In the genomic region with DNA sequence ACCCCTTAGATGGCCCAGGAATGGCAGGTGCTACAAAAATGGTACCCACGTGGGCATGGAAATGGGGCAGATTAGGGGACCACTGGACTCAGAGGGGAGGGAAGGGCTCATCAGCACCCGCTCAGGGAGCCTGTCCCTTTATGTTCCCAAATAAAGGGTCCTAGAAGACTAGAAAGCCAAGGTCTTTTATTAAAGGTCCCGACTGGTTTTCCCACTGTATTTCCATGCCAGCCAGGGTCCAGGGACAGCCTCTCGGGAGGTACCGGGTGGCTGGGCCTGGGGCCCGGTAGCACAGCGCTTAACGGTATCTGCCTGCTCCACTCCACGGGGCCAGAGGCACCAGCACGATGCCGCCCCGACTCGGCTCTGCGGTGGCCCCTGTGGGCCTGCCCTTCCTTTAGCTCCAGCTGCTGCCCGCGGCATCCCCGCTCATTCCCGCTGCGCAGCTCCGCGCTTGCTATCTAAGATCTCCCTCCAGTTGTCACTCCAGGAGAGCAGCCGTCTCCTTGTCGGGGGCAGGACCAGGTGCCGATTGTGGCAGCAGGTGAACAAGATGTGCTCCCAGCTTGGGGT, we compare ENCODE assay signal across 1 cellular context.
A peak's percentile ranks its signal among the peaks of the same experiment; 100 is the strongest.
TF ChIP-seq lines count a peak whose summit lies in the region.

No MANE protein-coding gene starts in this region.

TF ChIP-seq in HepG2, 621 proteins besides CTCF, POLR2A, EP300 and RAD21:
- TF ChIP-seq TGIF2 (CRISPR knock-in tag; IDR thresholded peaks at IDR 0.05) (0 out of 2 replicates have a peak, but pooled peaks have one; percentile 10), ZC3H13 (CRISPR knock-in tag; IDR thresholded peaks at IDR 0.05) (peak; percentile 48; the same call in 1 of the 2 replicates), RBM22 (optimal IDR thresholded peaks at IDR 0.05; ENCODE audit: low read length) (no peak), ZNF615 (CRISPR knock-in tag; IDR thresholded peaks at IDR 0.05; ENCODE audit: borderline replicate concordance) (0 out of 2 replicates have a peak, but pooled peaks have one; percentile 21), AGO2 (optimal IDR thresholded peaks at IDR 0.05; ENCODE audit: low read depth, low read length) (peak; percentile 89), RBFOX2 (IDR thresholded peaks at IDR 0.05; ENCODE audit: low read depth, low read length) (peak; percentile 75), ZNF572 (CRISPR knock-in tag; IDR thresholded peaks at IDR 0.05) (0 out of 2 replicates have a peak, but pooled peaks have one; percentile 18), SMAD1 (CRISPR knock-in tag; IDR thresholded peaks at IDR 0.05; ENCODE audit: borderline replicate concordance, low read depth) (0 out of 2 replicates have a peak, but pooled peaks have one; percentile 6), ZNF136 (CRISPR knock-in tag; IDR thresholded peaks at IDR 0.05; ENCODE audit: low read depth) (0 out of 2 replicates have a peak, but pooled peaks have one; percentile 17), MTF1 (CRISPR knock-in tag; IDR thresholded peaks at IDR 0.05) (no peak), AKAP8 (CRISPR knock-in tag; IDR thresholded peaks at IDR 0.05) (0 out of 2 replicates have a peak, but pooled peaks have one; percentile 34), HNRNPL (IDR thresholded peaks at IDR 0.05; ENCODE audit: low read depth, low read length) (0 out of 2 replicates have a peak, but pooled peaks have one; percentile 35), SMC3 (IDR thresholded peaks at IDR 0.05; ENCODE audit: low read length) (no peak), NR2F2 (IDR thresholded peaks at IDR 0.05; ENCODE audit: borderline replicate concordance, low read depth) (0 out of 2 replicates have a peak, but pooled peaks have one; percentile 2), SP1 (IDR thresholded peaks at IDR 0.05) (no peak), SP1 (CRISPR knock-in tag; IDR thresholded peaks at IDR 0.05) (no peak), ZMYM2 (CRISPR knock-in tag; IDR thresholded peaks at IDR 0.05) (no peak), RFXAP (CRISPR knock-in tag; IDR thresholded peaks at IDR 0.05; ENCODE audit: borderline replicate concordance) (0 out of 2 replicates have a peak, but pooled peaks have one; percentile 2), TBL1XR1 (IDR thresholded peaks at IDR 0.05; ENCODE audit: borderline replicate concordance, low read length, partially characterized antibody) (no peak), EEA1 (CRISPR knock-in tag; IDR thresholded peaks at IDR 0.05; ENCODE audit: borderline replicate concordance) (0 out of 2 replicates have a peak, but pooled peaks have one; percentile 30), NFKB2 (CRISPR knock-in tag; IDR thresholded peaks at IDR 0.05; ENCODE audit: borderline replicate concordance) (0 out of 2 replicates have a peak, but pooled peaks have one; percentile 11), ZNF792 (CRISPR knock-in tag; IDR thresholded peaks at IDR 0.05) (no peak), ZBTB38 (CRISPR knock-in tag; IDR thresholded peaks at IDR 0.05) (peak; percentile 52; the same call in 1 of the 2 replicates), ZNF879 (CRISPR knock-in tag; IDR thresholded peaks at IDR 0.05) (0 out of 2 replicates have a peak, but pooled peaks have one; percentile 58)
- TF ChIP-seq, protein P1, sequence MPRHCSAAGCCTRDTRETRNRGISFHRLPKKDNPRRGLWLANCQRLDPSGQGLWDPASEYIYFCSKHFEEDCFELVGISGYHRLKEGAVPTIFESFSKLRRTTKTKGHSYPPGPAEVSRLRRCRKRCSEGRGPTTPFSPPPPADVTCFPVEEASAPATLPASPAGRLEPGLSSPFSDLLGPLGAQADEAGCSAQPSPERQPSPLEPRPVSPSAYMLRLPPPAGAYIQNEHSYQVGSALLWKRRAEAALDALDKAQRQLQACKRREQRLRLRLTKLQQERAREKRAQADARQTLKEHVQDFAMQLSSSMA (CRISPR knock-in tag; IDR thresholded peaks at IDR 0.05) = 0 out of 2 replicates have a peak, but pooled peaks have one; percentile 61
- TF ChIP-seq, protein P2, sequence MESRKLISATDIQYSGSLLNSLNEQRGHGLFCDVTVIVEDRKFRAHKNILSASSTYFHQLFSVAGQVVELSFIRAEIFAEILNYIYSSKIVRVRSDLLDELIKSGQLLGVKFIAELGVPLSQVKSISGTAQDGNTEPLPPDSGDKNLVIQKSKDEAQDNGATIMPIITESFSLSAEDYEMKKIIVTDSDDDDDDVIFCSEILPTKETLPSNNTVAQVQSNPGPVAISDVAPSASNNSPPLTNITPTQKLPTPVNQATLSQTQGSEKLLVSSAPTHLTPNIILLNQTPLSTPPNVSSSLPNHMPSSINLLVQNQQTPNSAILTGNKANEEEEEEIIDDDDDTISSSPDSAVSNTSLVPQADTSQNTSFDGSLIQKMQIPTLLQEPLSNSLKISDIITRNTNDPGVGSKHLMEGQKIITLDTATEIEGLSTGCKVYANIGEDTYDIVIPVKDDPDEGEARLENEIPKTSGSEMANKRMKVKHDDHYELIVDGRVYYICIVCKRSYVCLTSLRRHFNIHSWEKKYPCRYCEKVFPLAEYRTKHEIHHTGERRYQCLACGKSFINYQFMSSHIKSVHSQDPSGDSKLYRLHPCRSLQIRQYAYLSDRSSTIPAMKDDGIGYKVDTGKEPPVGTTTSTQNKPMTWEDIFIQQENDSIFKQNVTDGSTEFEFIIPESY (CRISPR knock-in tag; IDR thresholded peaks at IDR 0.05) = peak; percentile 76
- TF ChIP-seq, protein P3, sequence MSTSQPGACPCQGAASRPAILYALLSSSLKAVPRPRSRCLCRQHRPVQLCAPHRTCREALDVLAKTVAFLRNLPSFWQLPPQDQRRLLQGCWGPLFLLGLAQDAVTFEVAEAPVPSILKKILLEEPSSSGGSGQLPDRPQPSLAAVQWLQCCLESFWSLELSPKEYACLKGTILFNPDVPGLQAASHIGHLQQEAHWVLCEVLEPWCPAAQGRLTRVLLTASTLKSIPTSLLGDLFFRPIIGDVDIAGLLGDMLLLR (CRISPR knock-in tag; IDR thresholded peaks at IDR 0.05) = no peak
- TF ChIP-seq, protein P4, sequence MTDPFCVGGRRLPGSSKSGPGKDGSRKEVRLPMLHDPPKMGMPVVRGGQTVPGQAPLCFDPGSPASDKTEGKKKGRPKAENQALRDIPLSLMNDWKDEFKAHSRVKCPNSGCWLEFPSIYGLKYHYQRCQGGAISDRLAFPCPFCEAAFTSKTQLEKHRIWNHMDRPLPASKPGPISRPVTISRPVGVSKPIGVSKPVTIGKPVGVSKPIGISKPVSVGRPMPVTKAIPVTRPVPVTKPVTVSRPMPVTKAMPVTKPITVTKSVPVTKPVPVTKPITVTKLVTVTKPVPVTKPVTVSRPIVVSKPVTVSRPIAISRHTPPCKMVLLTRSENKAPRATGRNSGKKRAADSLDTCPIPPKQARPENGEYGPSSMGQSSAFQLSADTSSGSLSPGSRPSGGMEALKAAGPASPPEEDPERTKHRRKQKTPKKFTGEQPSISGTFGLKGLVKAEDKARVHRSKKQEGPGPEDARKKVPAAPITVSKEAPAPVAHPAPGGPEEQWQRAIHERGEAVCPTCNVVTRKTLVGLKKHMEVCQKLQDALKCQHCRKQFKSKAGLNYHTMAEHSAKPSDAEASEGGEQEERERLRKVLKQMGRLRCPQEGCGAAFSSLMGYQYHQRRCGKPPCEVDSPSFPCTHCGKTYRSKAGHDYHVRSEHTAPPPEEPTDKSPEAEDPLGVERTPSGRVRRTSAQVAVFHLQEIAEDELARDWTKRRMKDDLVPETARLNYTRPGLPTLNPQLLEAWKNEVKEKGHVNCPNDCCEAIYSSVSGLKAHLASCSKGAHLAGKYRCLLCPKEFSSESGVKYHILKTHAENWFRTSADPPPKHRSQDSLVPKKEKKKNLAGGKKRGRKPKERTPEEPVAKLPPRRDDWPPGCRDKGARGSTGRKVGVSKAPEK (CRISPR knock-in tag; IDR thresholded peaks at IDR 0.05; ENCODE audit: borderline replicate concordance) = no peak
- TF ChIP-seq, protein P5, sequence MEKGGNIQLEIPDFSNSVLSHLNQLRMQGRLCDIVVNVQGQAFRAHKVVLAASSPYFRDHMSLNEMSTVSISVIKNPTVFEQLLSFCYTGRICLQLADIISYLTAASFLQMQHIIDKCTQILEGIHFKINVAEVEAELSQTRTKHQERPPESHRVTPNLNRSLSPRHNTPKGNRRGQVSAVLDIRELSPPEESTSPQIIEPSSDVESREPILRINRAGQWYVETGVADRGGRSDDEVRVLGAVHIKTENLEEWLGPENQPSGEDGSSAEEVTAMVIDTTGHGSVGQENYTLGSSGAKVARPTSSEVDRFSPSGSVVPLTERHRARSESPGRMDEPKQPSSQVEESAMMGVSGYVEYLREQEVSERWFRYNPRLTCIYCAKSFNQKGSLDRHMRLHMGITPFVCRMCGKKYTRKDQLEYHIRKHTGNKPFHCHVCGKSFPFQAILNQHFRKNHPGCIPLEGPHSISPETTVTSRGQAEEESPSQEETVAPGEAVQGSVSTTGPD (CRISPR knock-in tag; IDR thresholded peaks at IDR 0.05) = no peak
- TF ChIP-seq, protein P6, sequence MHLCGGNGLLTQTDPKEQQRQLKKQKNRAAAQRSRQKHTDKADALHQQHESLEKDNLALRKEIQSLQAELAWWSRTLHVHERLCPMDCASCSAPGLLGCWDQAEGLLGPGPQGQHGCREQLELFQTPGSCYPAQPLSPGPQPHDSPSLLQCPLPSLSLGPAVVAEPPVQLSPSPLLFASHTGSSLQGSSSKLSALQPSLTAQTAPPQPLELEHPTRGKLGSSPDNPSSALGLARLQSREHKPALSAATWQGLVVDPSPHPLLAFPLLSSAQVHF (CRISPR knock-in tag; IDR thresholded peaks at IDR 0.05) = 0 out of 2 replicates have a peak, but pooled peaks have one; percentile 36
TF ChIP-seq in HepG2: peak in this region for 19.
